In the genomic region with DNA sequence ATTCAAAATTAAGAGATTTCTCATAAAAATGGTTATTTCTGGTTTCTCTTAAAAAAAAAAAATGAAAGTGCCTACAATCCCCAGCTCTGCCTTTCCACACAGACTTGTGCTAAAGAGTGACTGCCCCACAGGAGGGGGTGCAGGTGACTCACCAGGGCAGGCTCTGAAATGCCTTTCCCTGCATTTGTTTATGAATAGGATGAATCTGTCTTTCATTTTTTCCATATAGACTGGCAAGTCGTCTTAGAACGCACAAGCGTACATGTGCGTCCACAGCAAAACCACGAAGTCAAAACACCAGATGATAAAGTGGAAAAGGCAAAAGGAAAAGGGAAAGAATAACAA, we compare ENCODE assay signal across 10 cellular contexts.
DNase-seq lines count a peak whose midpoint lies in the region; TF ChIP-seq lines count a peak whose summit lies in the region.
"Had no signal": no experiment of that assay in that cellular context is flagged by ENCODE, and none has a peak within 500 bp of the region (broad histone marks: within the 10 kb centered on the region; RNA-seq: fewer than 3 reads in every experiment).

No MANE protein-coding gene starts in this region.

- TF ChIP-seq CTCF in NB4 (IDR thresholded peaks at IDR 0.05; ENCODE audit: low read depth, low read length) = no peak

- H3K27me3 ChIP-seq in CD8-positive, alpha-beta memory T cell (ENCODE audit: insufficient read depth, low read length, poor library complexity, severe bottlenecking) = no peaks in the 10 kb centered on the region

- TF ChIP-seq POLR2A in NB4 (IDR thresholded peaks at IDR 0.05; ENCODE audit: extremely low read depth, insufficient read length) = no peak

- no peaks in the 10 kb centered on the region for H3K9me3 Mint-ChIP-seq in CD8-positive, alpha-beta memory T cell

- peak overlapping the region in 1 of 8 donors; percentile 38 for H3K27ac Mint-ChIP-seq in CD8-positive, alpha-beta memory T cell

- H3K36me3 Mint-ChIP-seq in CD8-positive, alpha-beta memory T cell = no peaks in the 10 kb centered on the region

- POLR2A ChIA-PET in CD8-positive, alpha-beta memory T cell (lab: Charles Lee) = no interaction called here

- CTCF ChIA-PET in CD8-positive, alpha-beta memory T cell (lab: Charles Lee) = no interaction called here

- no peaks in the 10 kb centered on the region for H3K9me3 ChIP-seq in CD8-positive, alpha-beta memory T cell (ENCODE audit: low read length)

- DNase-seq in GM04504 (ENCODE audit: low read depth) = peak; percentile 60
- DNase-seq in NB4 (ENCODE audit: low read depth) = no peak
- peak; percentile 67 for DNase-seq in brain pericyte (ENCODE audit: low read depth, low spot score)
- DNase-seq in myocyte (ENCODE audit: low read depth) = peak; percentile 22
- no peak for DNase-seq in CD1c-positive myeloid dendritic cell (ENCODE audit: extremely low spot score)
- no peak for DNase-seq in GDM1 (lab: John Stamatoyannopoulos, UW)
- DNase-seq in CD8-positive, alpha-beta memory T cell = no peak
- DNase-seq: activated CD4-positive, alpha-beta T cell treated with anti-CD3 and anti-CD28 coated beads for 1 hour; NCI-H526 treated with DMSO at 0.1 percent for 48 hours had no signal

- peak overlapping the region; percentile 33 for H3K4me3 ChIP-seq in NB4 (ENCODE audit: low read depth, low read length)
- no peak overlapping the region for H3K4me3 ChIP-seq in CD8-positive, alpha-beta memory T cell (ENCODE audit: low read length)
- H3K4me3 ChIP-seq: GM12878 had no signal

- H3K4me1 Mint-ChIP-seq in CD8-positive, alpha-beta memory T cell = peaks cover 0 to 7% (median 6%) of the 10 kb centered on the region in 3 donors

- H3K27me3 Mint-ChIP-seq in CD8-positive, alpha-beta memory T cell = peaks cover 0 to 4% of the 10 kb centered on the region in 2 donors

- no peak overlapping the region for H3K27ac ChIP-seq in CD8-positive, alpha-beta memory T cell (ENCODE audit: low read depth, low read length)

- no peak overlapping the region for H3K4me3 Mint-ChIP-seq in CD8-positive, alpha-beta memory T cell

- H3K36me3 ChIP-seq in CD8-positive, alpha-beta memory T cell (ENCODE audit: insufficient read depth, low read length) = no peaks in the 10 kb centered on the region

- H3K4me1 ChIP-seq in CD8-positive, alpha-beta memory T cell (ENCODE audit: insufficient read depth, low read length) = no peaks in the 10 kb centered on the region

Comparison
In these comparisons a context has a peak if more than half of its experiments do, and no peak if none do; other contexts are left out.
1. DNase-seq: peak in GM04504 (single experiment), brain pericyte (single experiment) and myocyte (single experiment); none in NB4 (single experiment), CD1c-positive myeloid dendritic cell (single experiment), GDM1 (single experiment) and CD8-positive, alpha-beta memory T cell (0 of 5).